8 cellular contexts compared by ENCODE assay signal in genomic region chr3:119497824-119498187, GRCh38. TPM values are rescaled to one million over a fixed set of nuclear protein-coding genes. Genes with fewer than 3 reads are reported as not detected.
DNase-seq lines count a peak whose midpoint lies in the region; ATAC-seq, FAIRE-seq and TF ChIP-seq lines count a peak whose summit lies in the region.

No MANE protein-coding gene starts in this region.

- H3K4me3 ChIP-seq in BJ (ENCODE audit: low read depth, low read length): peak overlapping the region; percentile 85
- peak overlapping the region; percentile 93 to 98 (median 97) for H3K4me3 ChIP-seq in H1 (ENCODE audit: extremely low read depth in 1 of 4, insufficient read depth in 2 of 4, low read depth in 3 of 4, low read length in 4 of 4)

- no peaks in the 10 kb centered on the region for H4K20me1 ChIP-seq in H1 (replicated peaks in 1 of 2; ENCODE audit: control insufficient read depth in 1 of 2, insufficient read depth in 2 of 2, low read length in 2 of 2)

- peak overlapping the region; percentile 71 to 78 for H3K4me2 ChIP-seq in H1 (ENCODE audit: insufficient read depth in 1 of 2, low read depth in 2 of 2, low read length in 2 of 2)

- no peak overlapping the region for H3K14ac ChIP-seq in H1 (ENCODE audit: insufficient read length)

- H3K23ac ChIP-seq in H1 (ENCODE audit: insufficient read length): no peak overlapping the region

- no peak overlapping the region for H2BK120ac ChIP-seq in H1 (replicated peaks; ENCODE audit: low read depth, low read length)

- H3K79me1 ChIP-seq in H1 (ENCODE audit: low read depth, low read length): no peaks in the 10 kb centered on the region; the same call in 1 of the 2 replicates

- no peak overlapping the region for H4K91ac ChIP-seq in H1 (replicated peaks; ENCODE audit: insufficient read length, low read length)

- peak; percentile 14 for ATAC-seq in GM19438 (IDR thresholded peaks at IDR 0.05; ENCODE audit: low read depth, unreplicated experiment)
- ATAC-seq in HG03039 (IDR thresholded peaks at IDR 0.05; ENCODE audit: unreplicated experiment): no peak

- H4K5ac ChIP-seq in H1 (ENCODE audit: insufficient read length, low read depth, low read length): no peak overlapping the region

- H4K8ac ChIP-seq in H1 (ENCODE audit: extremely low read depth, insufficient read depth, low read length): no peak overlapping the region

- H3K18ac ChIP-seq in H1 (ENCODE audit: extremely low read depth, low read length): no peak overlapping the region

- H3K4me1 ChIP-seq in H1 (replicated peaks in 1 of 4; ENCODE audit: control insufficient read depth in 3 of 4, insufficient read depth in 4 of 4, low read length in 3 of 4): no peaks in the 10 kb centered on the region; a peak in 1 of 7 replicates

- no peak for TF ChIP-seq RAD21 in H1 (IDR thresholded peaks at IDR 0.05 in 1 of 2, conservative IDR thresholded peaks at IDR 0.05 in 1 of 2; ENCODE audit: low read depth in 2 of 2, low read length in 2 of 2)

- no peaks in the 10 kb centered on the region for H3K36me3 Mint-ChIP-seq in mesothelial cell of epicardium

- H2AFZ ChIP-seq in H1 (ENCODE audit: low read length): no peak overlapping the region

- H3K9me3 ChIP-seq in H1 (ENCODE audit: insufficient read depth in 2 of 2, low read depth in 1 of 2, low read length in 1 of 2): no peaks in the 10 kb centered on the region

- TF ChIP-seq CTCF in BJ (IDR thresholded peaks at IDR 0.05; ENCODE audit: insufficient read depth, low read depth, low read length): no peak
- no peak for TF ChIP-seq CTCF in H1 (IDR thresholded peaks at IDR 0.05; ENCODE audit: control extremely low read depth in 1 of 3, insufficient read depth in 1 of 3, low read depth in 1 of 3, low read length in 3 of 3)
- no peak for TF ChIP-seq CTCF in mesothelial cell of epicardium (IDR thresholded peaks at IDR 0.05; ENCODE audit: unreplicated experiment)

- POLR2A ChIA-PET in BJ (lab: Charles Lee): no interaction called here
- POLR2A ChIA-PET in H1 (lab: Charles Lee; ENCODE audit: partially characterized antibody): interaction anchor here (0.6 to 4.0 kb wide), 17 partner anchors 9 to 296 kb away, joined by 3 to 27 read pairs (median 4); partner anchors contain the start of genes ADPRH, POGLUT1 and TMEM39A

- no peaks in the 10 kb centered on the region for H3K9me3 Mint-ChIP-seq in mesothelial cell of epicardium

- peak overlapping the region; percentile 99 for H3K4me3 Mint-ChIP-seq in mesothelial cell of epicardium

- no peak overlapping the region for H3K27ac ChIP-seq in H1 (ENCODE audit: low read depth, low read length)

- peaks cover 5% of the 10 kb centered on the region; the same call in 1 of the 2 replicates for H3K23me2 ChIP-seq in H1 (ENCODE audit: low read depth, low read length)

- no peak overlapping the region for H2AK5ac ChIP-seq in H1 (ENCODE audit: low read depth, low read length)

- H3K36me3 ChIP-seq in BJ (ENCODE audit: control insufficient read depth, insufficient read depth, low read length) (no peaks in the 10 kb centered on the region), H1 (ENCODE audit: control insufficient read depth in 2 of 4, insufficient read depth in 4 of 4, low read length in 3 of 4) (peaks cover 0 to 21% (median 3%) of the 10 kb centered on the region in 4 experiments; a peak in 2 of 8 replicates)

- TF ChIP-seq POLR2A in H1 (IDR thresholded peaks at IDR 0.05; ENCODE audit: control extremely low read depth in 1 of 2, low read depth in 2 of 2, low read length in 2 of 2): no peak

- FAIRE-seq in H1 (lab: Jason Lieb, UNC) (no peak), urothelium cell line (lab: Jason Lieb, UNC) (no peak)

- TF ChIP-seq EP300 in H1 (IDR thresholded peaks at IDR 0.05; ENCODE audit: borderline replicate concordance in 1 of 2, low read depth in 2 of 2, low read length in 2 of 2): no peak

- H2BK15ac ChIP-seq in H1 (ENCODE audit: low read length): no peak overlapping the region

- H2BK5ac ChIP-seq in H1 (ENCODE audit: low read depth, low read length): peak overlapping the region; percentile 39; the same call in 1 of the 2 replicates

- H3K27ac Mint-ChIP-seq in mesothelial cell of epicardium: peak overlapping the region; percentile 99

- CTCF ChIA-PET in BJ (lab: Yijun Ruan, JAX): interaction anchor here (0.6 kb wide), 1 partner anchor 61 kb away, joined by 3 read pairs; no protein-coding TSS in a partner anchor
- CTCF ChIA-PET in H1 (lab: Charles Lee; ENCODE audit: partially characterized antibody): interaction anchor here (1.2 to 1.8 kb wide), 3 partner anchors 8 to 183 kb away, joined by 4 to 5 read pairs (median 5); no protein-coding TSS in a partner anchor

- WGBS in H1 (ENCODE audit: extremely low coverage in 1 of 2, insufficient coverage in 1 of 2, insufficient read length in 1 of 2, insufficient replicate concordance in 2 of 2, low coverage in 1 of 2, low lambda C conversion rate in 2 of 2, missing lambda C conversion rate in 1 of 2), 2 experiments: 14% methylated on average over 5 of the region's 9 CpGs; no CpG with 5 or more reads in 1 of the 2 experiments

- no peaks in the 10 kb centered on the region for H3K27me3 Mint-ChIP-seq in mesothelial cell of epicardium (ENCODE audit: low read depth)

- H2BK20ac ChIP-seq in H1 (ENCODE audit: low read length): no peak overlapping the region

- peaks cover 25% of the 10 kb centered on the region for H3K4me1 Mint-ChIP-seq in mesothelial cell of epicardium

- H3K9ac ChIP-seq in H1 (replicated peaks in 1 of 4; ENCODE audit: extremely low read depth in 1 of 4, low read depth in 3 of 4, low read length in 3 of 4): peak overlapping the region; percentile 75 to 96 (median 86)

- H3K4ac ChIP-seq in H1 (replicated peaks; ENCODE audit: insufficient read length, low read depth, low read length): no peak overlapping the region

- no peaks in the 10 kb centered on the region for H3K27me3 ChIP-seq in BJ (ENCODE audit: control insufficient read depth, insufficient read depth, low read length)
- H3K27me3 ChIP-seq in H1 (replicated peaks in 1 of 4; ENCODE audit: control insufficient read depth in 3 of 4, extremely low read depth in 1 of 4, insufficient read depth in 3 of 4, low read length in 3 of 4): no peaks in the 10 kb centered on the region

- DNase-seq in BJ (ENCODE audit: low read depth) (no peak), RPMI8226 (peak; percentile 17), H1 (ENCODE audit: low read depth in 1 of 2, low spot score in 2 of 2) (no peak), mesothelial cell of epicardium (ENCODE audit: low spot score in 2 of 2, unreplicated experiment in 2 of 2) (peak in 1 of 2 experiments; percentile 43), urothelium cell line (ENCODE audit: low spot score) (peak; percentile 18), NCI-H187 (lab: John Stamatoyannopoulos, UW) (no peak)

- H3K79me2 ChIP-seq in H1 (ENCODE audit: control insufficient read depth in 1 of 2, insufficient read depth in 2 of 2, low read length in 2 of 2): peaks cover 3 to 32% of the 10 kb centered on the region in 2 experiments; a peak in 2 of 4 replicates

- no peak overlapping the region for H3K56ac ChIP-seq in H1 (replicated peaks; ENCODE audit: insufficient read length, low read depth, low read length)

- no peak overlapping the region for H2BK12ac ChIP-seq in H1 (ENCODE audit: low read depth, low read length)

TF ChIP-seq in H1, 55 proteins besides CTCF, POLR2A, EP300 and RAD21 (continues in another document):
- TF ChIP-seq RXRA (IDR thresholded peaks at IDR 0.05; ENCODE audit: insufficient read depth, low read depth, low read length) (no peak), RFX5 (IDR thresholded peaks at IDR 0.05; ENCODE audit: borderline replicate concordance, low read depth, low read length) (no peak), POU5F1 (IDR thresholded peaks at IDR 0.05; ENCODE audit: low read depth, low read length) (no peak), HDAC6 (IDR thresholded peaks at IDR 0.05; ENCODE audit: low read depth, low read length) (no peak)

RNA-seq across cellular contexts. Expression of gene TIMMDC1, which starts 0.5 kb away (rescaled TPM):
- 52.0 and 69.9 TPM in 2 replicates for polyA plus RNA-seq in BJ (2011; rRNA removed)
- polyA minus RNA-seq in BJ (2011; rRNA and poly(A)+ RNA removed): 27.2 and 36.2 TPM in 2 replicates
- total RNA-seq in H1 (2021; fragmentation: NEBNext Ultra II Directional; extraction: Animal tissue kit (Norgen Biotek cat#: 25700)): 128 and 130 TPM in 2 replicates
- 80.7 and 96.8 TPM in 2 replicates for polyA plus RNA-seq in H1 (2011; rRNA removed)
- polyA plus RNA-seq in H1 (2011; cell fraction: cytosol; rRNA removed): 79.8 TPM
- polyA plus RNA-seq in H1 (2011; cell fraction: nucleus; rRNA removed): 65.1 TPM
- polyA plus RNA-seq in H1 (2012, experiment 1 of 2): 79.6 to 96.8 TPM (median 85.5 TPM) in 4 replicates
- 30.1 TPM for polyA plus RNA-seq in H1 (2012, experiment 2 of 2)
- polyA plus RNA-seq in H1 (2013, experiment 1 of 2): 84.6 TPM
- polyA plus RNA-seq in H1 (2013, experiment 2 of 2): 85.8 TPM
- polyA minus RNA-seq in H1 (2011; rRNA and poly(A)+ RNA removed): 41.2 and 48.3 TPM in 2 replicates
- 27.2 TPM for polyA minus RNA-seq in H1 (2011; cell fraction: cytosol; rRNA and poly(A)+ RNA removed)
- polyA minus RNA-seq in H1 (2011; cell fraction: nucleus; rRNA and poly(A)+ RNA removed): 41.5 TPM
- 93.9 to 102 TPM (median 95.9 TPM) in 3 replicates for total RNA-seq in mesothelial cell of epicardium

RNA-seq across cellular contexts. Expression of gene POGLUT1, which starts 29.0 kb away (rescaled TPM):
- polyA plus RNA-seq in BJ (2011; rRNA removed) (9.3 and 17.1 TPM in 2 replicates), H1 (2011; rRNA removed) (4.7 and 7.0 TPM in 2 replicates)
- 11.1 and 14.2 TPM in 2 replicates for polyA minus RNA-seq in BJ (2011; rRNA and poly(A)+ RNA removed)
- 18.5 and 18.6 TPM in 2 replicates for total RNA-seq in H1 (2021; fragmentation: NEBNext Ultra II Directional; extraction: Animal tissue kit (Norgen Biotek cat#: 25700))
- polyA plus RNA-seq in H1 (2011; cell fraction: cytosol; rRNA removed): 8.7 TPM
- polyA plus RNA-seq in H1 (2011; cell fraction: nucleus; rRNA removed): 4.9 TPM
- polyA plus RNA-seq in H1 (2012, experiment 1 of 2): 11.8 to 16.8 TPM (median 13.7 TPM) in 4 replicates
- 0.98 TPM for polyA plus RNA-seq in H1 (2012, experiment 2 of 2)
- polyA plus RNA-seq in H1 (2013, experiment 1 of 2): 19.1 TPM
- 19.6 TPM for polyA plus RNA-seq in H1 (2013, experiment 2 of 2)
- polyA minus RNA-seq in H1 (2011; rRNA and poly(A)+ RNA removed): 21.9 and 23.6 TPM in 2 replicates
- polyA minus RNA-seq in H1 (2011; cell fraction: cytosol; rRNA and poly(A)+ RNA removed): 7.9 TPM
- polyA minus RNA-seq in H1 (2011; cell fraction: nucleus; rRNA and poly(A)+ RNA removed): 20.6 TPM
- 23.5 to 25.7 TPM (median 24.0 TPM) in 3 replicates for total RNA-seq in mesothelial cell of epicardium

RNA-seq across cellular contexts. Expression of gene TMEM39A, which starts 34.4 kb away (rescaled TPM):
- polyA plus RNA-seq in BJ (2011; rRNA removed) (34.4 and 35.1 TPM in 2 replicates), H1 (2011; rRNA removed) (17.3 and 26.8 TPM in 2 replicates)
- polyA minus RNA-seq in BJ (2011; rRNA and poly(A)+ RNA removed): 44.1 and 45.2 TPM in 2 replicates
- 36.1 and 43.7 TPM in 2 replicates for total RNA-seq in H1 (2021; fragmentation: NEBNext Ultra II Directional; extraction: Animal tissue kit (Norgen Biotek cat#: 25700))
- polyA plus RNA-seq in H1 (2011; cell fraction: cytosol; rRNA removed): 16.5 TPM
- polyA plus RNA-seq in H1 (2011; cell fraction: nucleus; rRNA removed): 32.4 TPM
- 30.0 to 37.6 TPM (median 31.5 TPM) in 4 replicates for polyA plus RNA-seq in H1 (2012, experiment 1 of 2)
- 16.3 TPM for polyA plus RNA-seq in H1 (2012, experiment 2 of 2)
- 28.2 TPM for polyA plus RNA-seq in H1 (2013, experiment 1 of 2)
- polyA plus RNA-seq in H1 (2013, experiment 2 of 2): 27.4 TPM
- polyA minus RNA-seq in H1 (2011; rRNA and poly(A)+ RNA removed): 59.8 and 97.0 TPM in 2 replicates
- 9.2 TPM for polyA minus RNA-seq in H1 (2011; cell fraction: cytosol; rRNA and poly(A)+ RNA removed)
- polyA minus RNA-seq in H1 (2011; cell fraction: nucleus; rRNA and poly(A)+ RNA removed): 57.6 TPM
- total RNA-seq in mesothelial cell of epicardium: 66.8 to 75.6 TPM (median 69.6 TPM) in 3 replicates

Comparison
In these comparisons a context has a peak if more than half of its experiments do, and no peak if none do; other contexts are left out.
1. DNase-seq: peak in RPMI8226 (single experiment) and urothelium cell line (single experiment); none in BJ (single experiment), H1 (0 of 2) and NCI-H187 (0 of 2).